9 cellular contexts compared by ENCODE assay signal in genomic region chr10:72292223-72292691, GRCh38. TPM values are rescaled to one million over a fixed set of nuclear protein-coding genes. Genes with fewer than 3 reads are reported as not detected.
DNase-seq lines count a peak whose midpoint lies in the region; ATAC-seq, FAIRE-seq and TF ChIP-seq lines count a peak whose summit lies in the region.
"Had no signal": no experiment of that assay in that cellular context is flagged by ENCODE, and none has a peak within 500 bp of the region (broad histone marks: within the 10 kb centered on the region; RNA-seq: fewer than 3 reads in every experiment).

No MANE protein-coding gene starts in this region.

- TF ChIP-seq EP300 in A549 (IDR thresholded peaks at IDR 0.05): peak in 1 of 2 experiments; percentile 33; a peak in 2 of 5 replicates

- peak overlapping the region; percentile 64 for H3K9ac ChIP-seq in mucosa of stomach (ENCODE audit: low read length)

- no peaks in the 10 kb centered on the region for H3K27me3 ChIP-seq in mucosa of stomach (ENCODE audit: control insufficient read depth, insufficient read depth, low read length)

- no peaks in the 10 kb centered on the region for H3K36me3 ChIP-seq in mucosa of stomach (ENCODE audit: control insufficient read depth, insufficient read depth, low read length)

- FAIRE-seq in A549 (lab: Jason Lieb, UNC): no peak

- CTCF ChIA-PET in A549 (lab: Yijun Ruan, JAX): interaction anchor here (0.7 to 6.2 kb wide), 8 partner anchors 9 to 243 kb away, joined by 3 to 46 read pairs (median 6); partner anchors contain the start of gene DDIT4

- TF ChIP-seq RAD21 in A549 (conservative IDR thresholded peaks at IDR 0.05 in 1 of 2, IDR thresholded peaks at IDR 0.05 in 1 of 2): no peak

- peak; percentile 31 to 74 for ATAC-seq in A549
- ATAC-seq in HG03565 (IDR thresholded peaks at IDR 0.05; ENCODE audit: unreplicated experiment): no peak
- ATAC-seq in GM19452 (IDR thresholded peaks at IDR 0.05; ENCODE audit: unreplicated experiment): no peak

- no peak overlapping the region for H3K4me3 ChIP-seq in A549
- H3K4me3 ChIP-seq in mucosa of stomach (ENCODE audit: low read length): no peak overlapping the region

- H3K4me1 ChIP-seq in A549 (peaks cover 55% of the 10 kb centered on the region), mucosa of stomach (ENCODE audit: control insufficient read depth, insufficient read depth, low read length) (peaks cover 37% of the 10 kb centered on the region)

- peak overlapping the region; percentile 98 to 100 for H3K27ac ChIP-seq in A549

- H3K4me2 ChIP-seq in A549: peak overlapping the region; percentile 33

- no peak for TF ChIP-seq CTCF in A549 (IDR thresholded peaks at IDR 0.05)

- WGBS in A549 (ENCODE audit: missing lambda C conversion rate): 40% methylated on average over 6 of the region's 6 CpGs

- DNase-seq in A549 (ENCODE audit: low read depth in 1 of 2, low spot score in 1 of 2): peak in 1 of 2 experiments; percentile 76
- DNase-seq in HT-29 (ENCODE audit: low spot score): peak; percentile 71
- DNase-seq in activated T-helper 9 cell treated with anti-CD3 and anti-CD28 coated beads, Interleukin-2, amount 50 U/mL, for 16 hours (ENCODE audit: low read depth): peak; percentile 52
- DNase-seq in inferior parietal cortex (ENCODE audit: extremely low spot score): no peak
- DNase-seq in dedifferentiated amniotic fluid mesenchymal stem cell (ENCODE audit: extremely low spot score): no peak
- DNase-seq: erythroblast had no signal

- POLR2A ChIA-PET in A549 (lab: Yijun Ruan, JAX): interaction anchor here (0.7 to 5.3 kb wide), 4 partner anchors 13 to 28 kb away, joined by 3 to 43 read pairs (median 18); partner anchors contain the start of gene DDIT4

- H3K9me3 ChIP-seq in A549: no peaks in the 10 kb centered on the region
- no peaks in the 10 kb centered on the region for H3K9me3 ChIP-seq in mucosa of stomach (ENCODE audit: control insufficient read depth, low read length)

- no peak for TF ChIP-seq POLR2A in A549 (IDR thresholded peaks at IDR 0.05; ENCODE audit: low read length)

TF ChIP-seq in A549, 52 proteins besides CTCF, POLR2A, EP300 and RAD21:
- TF ChIP-seq HDAC2 (IDR thresholded peaks at IDR 0.05): no peak
- peak; percentile 44; the same call in 1 of the 2 replicates for TF ChIP-seq FOSL2 (IDR thresholded peaks at IDR 0.05)
- TF ChIP-seq FOSL2 (CRISPR knock-in tag; IDR thresholded peaks at IDR 0.05): peak; percentile 55
- no peak for TF ChIP-seq SMC3 (IDR thresholded peaks at IDR 0.05)
- TF ChIP-seq ZSCAN20 (CRISPR knock-in tag; IDR thresholded peaks at IDR 0.05): no peak
- TF ChIP-seq HOXB5 (CRISPR knock-in tag; IDR thresholded peaks at IDR 0.05): peak; percentile 82
- 0 out of 5 replicates have a peak, but pooled peaks of 1 of the 2 experiments have one; percentile 32 for TF ChIP-seq JUN (IDR thresholded peaks at IDR 0.05)
- TF ChIP-seq CBX8 (IDR thresholded peaks at IDR 0.05): no peak
- no peak for TF ChIP-seq RCOR1 (IDR thresholded peaks at IDR 0.05; ENCODE audit: low read depth, low read length)
- TF ChIP-seq JUNB (IDR thresholded peaks at IDR 0.05): peak; percentile 46; the same call in 1 of the 2 replicates
- TF ChIP-seq HOXB13 (CRISPR knock-in tag; IDR thresholded peaks at IDR 0.05; ENCODE audit: low read depth): no peak
- TF ChIP-seq GATA3 (IDR thresholded peaks at IDR 0.05; ENCODE audit: borderline replicate concordance): 0 out of 2 replicates have a peak, but pooled peaks have one; percentile 16
- no peak for TF ChIP-seq CBX2 (IDR thresholded peaks at IDR 0.05; ENCODE audit: borderline replicate concordance, low read depth)
- TF ChIP-seq ESRRA (IDR thresholded peaks at IDR 0.05; ENCODE audit: borderline replicate concordance, low read length): no peak
- no peak for TF ChIP-seq HOXA7 (CRISPR knock-in tag; IDR thresholded peaks at IDR 0.05)
- TF ChIP-seq CEBPB (IDR thresholded peaks at IDR 0.05): no peak
- TF ChIP-seq HEYL (CRISPR knock-in tag; IDR thresholded peaks at IDR 0.05): no peak
- TF ChIP-seq, protein P1, sequence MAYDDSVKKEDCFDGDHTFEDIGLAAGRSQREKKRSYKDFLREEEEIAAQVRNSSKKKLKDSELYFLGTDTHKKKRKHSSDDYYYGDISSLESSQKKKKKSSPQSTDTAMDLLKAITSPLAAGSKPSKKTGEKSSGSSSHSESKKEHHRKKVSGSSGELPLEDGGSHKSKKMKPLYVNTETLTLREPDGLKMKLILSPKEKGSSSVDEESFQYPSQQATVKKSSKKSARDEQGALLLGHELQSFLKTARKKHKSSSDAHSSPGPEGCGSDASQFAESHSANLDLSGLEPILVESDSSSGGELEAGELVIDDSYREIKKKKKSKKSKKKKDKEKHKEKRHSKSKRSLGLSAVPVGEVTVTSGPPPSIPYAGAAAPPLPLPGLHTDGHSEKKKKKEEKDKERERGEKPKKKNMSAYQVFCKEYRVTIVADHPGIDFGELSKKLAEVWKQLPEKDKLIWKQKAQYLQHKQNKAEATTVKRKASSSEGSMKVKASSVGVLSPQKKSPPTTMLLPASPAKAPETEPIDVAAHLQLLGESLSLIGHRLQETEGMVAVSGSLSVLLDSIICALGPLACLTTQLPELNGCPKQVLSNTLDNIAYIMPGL (CRISPR knock-in tag; IDR thresholded peaks at IDR 0.05; ENCODE audit: borderline replicate concordance): no peak
- TF ChIP-seq MAZ (IDR thresholded peaks at IDR 0.05; ENCODE audit: borderline replicate concordance, low read depth, low read length): no peak

RNA-seq across cellular contexts. Expression of gene DDIT4, which starts 18.5 kb away (rescaled TPM):
- polyA plus RNA-seq in A549 (2011; rRNA removed): 329 and 392 TPM in 2 replicates
- polyA plus RNA-seq in A549 (2012; cell fraction: cytosol; rRNA removed): 189 and 275 TPM in 2 replicates
- polyA plus RNA-seq in A549 (2012; cell fraction: nucleus; rRNA removed): 368 and 387 TPM in 2 replicates
- 188 to 239 TPM (median 238 TPM) in 3 replicates for polyA plus RNA-seq in A549 (2017; fragmentation: RNase III; extraction: RNeasy Plus Mini Kit Qiagen cat#74134 plus additional on column Dnase treatment)
- polyA minus RNA-seq in A549 (2011; rRNA and poly(A)+ RNA removed): 299 and 339 TPM in 2 replicates
- 88.4 and 107 TPM in 2 replicates for total RNA-seq in HT-29 (2014; rRNA removed; shearing (Covaris generic))

Comparison
In these comparisons a context has a peak if more than half of its experiments do, and no peak if none do; other contexts are left out.
1. ATAC-seq: peak in A549 (2 of 2); none in HG03565 (single experiment) and GM19452 (single experiment).
2. DNase-seq: peak in HT-29 (single experiment) and activated T-helper 9 cell treated with anti-CD3 and anti-CD28 coated beads, Interleukin-2, amount 50 U/mL, for 16 hours (single experiment); none in inferior parietal cortex (single experiment) and dedifferentiated amniotic fluid mesenchymal stem cell (single experiment).